Comparison of ENCODE assay signal across 23 cellular contexts in the genomic region with DNA sequence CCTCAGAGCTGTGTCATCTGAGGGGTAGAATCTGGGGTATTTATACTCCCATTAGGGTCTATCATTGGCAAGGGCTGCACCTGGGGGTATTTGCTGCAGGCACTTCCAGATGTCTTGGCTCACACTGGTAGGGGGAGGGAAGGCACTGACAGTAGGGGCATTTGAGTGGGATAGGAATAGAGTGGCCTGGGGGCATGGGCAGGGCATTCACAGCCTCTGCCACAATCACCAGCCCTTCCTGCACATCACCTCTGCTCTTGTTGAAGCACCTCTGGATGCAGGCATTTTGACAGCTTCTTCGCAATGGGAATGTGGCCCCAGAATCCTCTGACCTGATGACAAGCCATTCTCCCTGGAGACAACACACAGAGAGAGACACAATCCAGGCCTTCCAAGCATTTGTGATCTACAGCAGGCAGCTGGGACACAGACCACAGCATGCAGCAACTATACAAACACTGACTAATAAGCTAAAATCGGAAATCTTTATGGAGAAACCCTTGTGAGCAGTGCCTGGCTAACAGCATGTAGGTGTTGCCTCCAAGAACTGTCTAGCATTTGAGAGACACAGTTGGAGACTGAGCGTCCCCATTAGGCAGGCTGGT.
DNase-seq lines count a peak whose midpoint lies in the region; ATAC-seq, FAIRE-seq and TF ChIP-seq lines count a peak whose summit lies in the region.
"Had no signal": no experiment of that assay in that cellular context is flagged by ENCODE, and none has a peak within 500 bp of the region (broad histone marks: within the 10 kb centered on the region; RNA-seq: fewer than 3 reads in every experiment).

No MANE protein-coding gene starts in this region.

- H2AK5ac ChIP-seq in IMR-90 (ENCODE audit: low read depth, low read length), result no peak overlapping the region

- 0 out of 2 replicates have a peak overlapping the region, but pooled peaks have one; percentile 4 for H4K91ac ChIP-seq in IMR-90 (ENCODE audit: insufficient read depth, low read depth, low read length)

- no peaks in the 10 kb centered on the region for H3K36me3 Mint-ChIP-seq in endodermal cell (ENCODE audit: low read depth)
- H3K36me3 Mint-ChIP-seq in activated CD4-positive, alpha-beta memory T cell treated with anti-CD3 and anti-CD28 coated beads for 36 hours, result no peaks in the 10 kb centered on the region
- H3K36me3 Mint-ChIP-seq: immature natural killer cell; naive thymus-derived CD8-positive, alpha-beta T cell had no signal

- WGBS in IMR-90 (ENCODE audit: extremely low coverage in 2 of 2, insufficient read length in 1 of 2), 2 experiments, result 89% methylated on average over 2 of the region's 3 CpGs; no CpG with 5 or more reads in 1 of the 2 experiments
- 86 to 92% methylated on average over 3 of the region's 3 CpGs for WGBS in endodermal cell (ENCODE audit: insufficient coverage in 1 of 2, insufficient read length in 1 of 2), 2 experiments

- no peak overlapping the region for H4K5ac ChIP-seq in IMR-90 (ENCODE audit: low read depth, low read length)

- H3K14ac ChIP-seq in IMR-90 (replicated peaks; ENCODE audit: low read depth, low read length), result 0 out of 2 replicates have a peak overlapping the region, but pooled peaks have one; percentile 14

- peak overlapping the region; percentile 47 for H2AK9ac ChIP-seq in IMR-90 (replicated peaks; ENCODE audit: low read depth, low read length, poor library complexity)

- no peak overlapping the region for H3K4ac ChIP-seq in IMR-90 (ENCODE audit: low read depth, low read length)

- TF ChIP-seq POLR2A in IMR-90 (IDR thresholded peaks at IDR 0.05; ENCODE audit: low read depth, low read length), result no peak

- no peak overlapping the region for H3K18ac ChIP-seq in IMR-90 (ENCODE audit: low read depth, low read length)

- H3K4me3 ChIP-seq in IMR-90 (ENCODE audit: insufficient read depth, low read depth, low read length) (no peak overlapping the region), bronchial epithelial cell (ENCODE audit: low read depth, low read length) (no peak overlapping the region), endodermal cell (ENCODE audit: low read length) (no peak overlapping the region)
- H3K4me3 ChIP-seq: coronary artery, lung, SJSA1, upper lobe of right lung had no signal

- no peak overlapping the region for H2BK120ac ChIP-seq in IMR-90 (ENCODE audit: low read depth, low read length)

- H3K27ac Mint-ChIP-seq in endodermal cell, result no peak overlapping the region
- no peak overlapping the region for H3K27ac Mint-ChIP-seq in activated CD4-positive, alpha-beta memory T cell treated with anti-CD3 and anti-CD28 coated beads for 36 hours
- H3K27ac Mint-ChIP-seq: activated T-helper 2 cell treated with anti-CD3 and anti-CD28 coated beads, Interferon-gamma antibody, Interleukin-2, Interleukin-4, amounts not matched to agents 10 μg/mL and 5 μg/mL and 100 μg/mL, durations not matched to agents 14 hours and 24 hours and 36 hours; immature natural killer cell; naive thymus-derived CD8-positive, alpha-beta T cell; T-helper 2 cell treated with Interferon-gamma antibody and Interleukin-4, amounts not matched to agents 5 μg/mL and 100 μg/mL, for 36 hours had no signal

- H3K23ac ChIP-seq in IMR-90 (ENCODE audit: low read depth, low read length), result no peak overlapping the region

- H3K9ac ChIP-seq in IMR-90 (ENCODE audit: low read depth, low read length), result no peak overlapping the region
- no peak overlapping the region for H3K9ac ChIP-seq in endodermal cell (ENCODE audit: extremely low read depth, low read length, poor library complexity, severe bottlenecking)

- POLR2A ChIA-PET in IMR-90 (lab: Charles Lee; ENCODE audit: unreplicated experiment), result no interaction called here
- POLR2A ChIA-PET in activated CD4-positive, alpha-beta memory T cell treated with anti-CD3 and anti-CD28 coated beads for 36 hours (lab: Charles Lee), result no interaction called here

- H2BK5ac ChIP-seq in IMR-90 (ENCODE audit: low read depth, low read length, poor library complexity, severe bottlenecking), result no peak overlapping the region

- TF ChIP-seq CTCF in IMR-90 (conservative IDR thresholded peaks at IDR 0.05; ENCODE audit: low read depth, low read length) (no peak), bronchial epithelial cell (IDR thresholded peaks at IDR 0.05; ENCODE audit: insufficient read depth, low read length, severe bottlenecking) (no peak), endodermal cell (conservative IDR thresholded peaks at IDR 0.05) (no peak)

- H3K4me3 Mint-ChIP-seq in endodermal cell, result no peak overlapping the region
- H3K4me3 Mint-ChIP-seq in activated CD4-positive, alpha-beta memory T cell treated with anti-CD3 and anti-CD28 coated beads for 36 hours, result no peak overlapping the region
- H3K4me3 Mint-ChIP-seq: immature natural killer cell; naive thymus-derived CD8-positive, alpha-beta T cell; T-helper 2 cell treated with Interferon-gamma antibody and Interleukin-4, amounts not matched to agents 5 μg/mL and 100 μg/mL, for 36 hours had no signal

- H3K27me3 ChIP-seq in IMR-90 (ENCODE audit: control insufficient read depth, insufficient read depth, low read length) (no peaks in the 10 kb centered on the region), bronchial epithelial cell (ENCODE audit: control insufficient read depth, insufficient read depth, low read length) (no peaks in the 10 kb centered on the region), endodermal cell (ENCODE audit: control insufficient read depth, insufficient read depth, low read length, poor library complexity, severe bottlenecking) (no peaks in the 10 kb centered on the region)
- H3K27me3 ChIP-seq: SJSA1 had no signal

- FAIRE-seq in bronchial epithelial cell (lab: Jason Lieb, UNC), result peak; percentile 68

- no peaks in the 10 kb centered on the region for H3K79me1 ChIP-seq in IMR-90 (ENCODE audit: low read depth in 1 of 2, low read length in 2 of 2)

- intact Hi-C loops in IMR-90 (cut with micrococcal nuclease), result no loop called here
- intact Hi-C loops in activated CD4-positive, alpha-beta memory T cell treated with anti-CD3 and anti-CD28 coated beads for 36 hours (cut with micrococcal nuclease), result no loop called here

- H3K4me1 ChIP-seq in IMR-90 (ENCODE audit: control insufficient read depth, insufficient read depth, low read length) (peaks cover 5% of the 10 kb centered on the region; the same call in 1 of the 2 replicates), endodermal cell (ENCODE audit: control insufficient read depth, insufficient read depth, low read length) (peaks cover 6% of the 10 kb centered on the region)
- H3K4me1 ChIP-seq: SJSA1 had no signal

- H3K9me3 ChIP-seq in IMR-90 (ENCODE audit: control insufficient read depth, insufficient read depth, low read length), result no peaks in the 10 kb centered on the region
- H3K9me3 ChIP-seq in endodermal cell (ENCODE audit: control insufficient read depth, low read length), result no peaks in the 10 kb centered on the region
- H3K9me3 ChIP-seq: SJSA1, upper lobe of right lung had no signal

- peaks cover 2% of the 10 kb centered on the region for H3K27me3 Mint-ChIP-seq in endodermal cell (ENCODE audit: insufficient read depth)
- no peaks in the 10 kb centered on the region for H3K27me3 Mint-ChIP-seq in activated CD4-positive, alpha-beta memory T cell treated with anti-CD3 and anti-CD28 coated beads for 36 hours

- H3K9me1 ChIP-seq in IMR-90 (ENCODE audit: insufficient read depth, low read length), result peaks cover 11% of the 10 kb centered on the region

- no peak overlapping the region for H2BK15ac ChIP-seq in IMR-90 (ENCODE audit: low read depth, low read length)

- dilution Hi-C loops in IMR-90 (cut with HindIII; ENCODE audit: low sequenced_read_pairs, unreplicated experiment), result no loop called here

- CTCF ChIA-PET in IMR-90 (lab: Yijun Ruan, JAX), result interaction anchor here (0.8 kb wide), 1 partner anchor 182 kb away, joined by 3 read pairs; no protein-coding TSS in a partner anchor
- CTCF ChIA-PET in activated CD4-positive, alpha-beta memory T cell treated with anti-CD3 and anti-CD28 coated beads for 36 hours (lab: Charles Lee), result no interaction called here

- no peak overlapping the region for H3K4me2 ChIP-seq in IMR-90 (ENCODE audit: low read depth, low read length)

- no peak for TF ChIP-seq RAD21 in IMR-90 (IDR thresholded peaks at IDR 0.05; ENCODE audit: low read length)

- H3K9me3 Mint-ChIP-seq in endodermal cell, result no peaks in the 10 kb centered on the region
- no peaks in the 10 kb centered on the region for H3K9me3 Mint-ChIP-seq in activated CD4-positive, alpha-beta memory T cell treated with anti-CD3 and anti-CD28 coated beads for 36 hours
- H3K9me3 Mint-ChIP-seq: activated T-helper 2 cell treated with anti-CD3 and anti-CD28 coated beads, Interferon-gamma antibody, Interleukin-2, Interleukin-4, amounts not matched to agents 10 μg/mL and 5 μg/mL and 100 μg/mL, durations not matched to agents 14 hours and 24 hours and 36 hours; immature natural killer cell; T-helper 2 cell treated with Interferon-gamma antibody and Interleukin-4, amounts not matched to agents 5 μg/mL and 100 μg/mL, for 36 hours had no signal

- no peak overlapping the region for H2BK20ac ChIP-seq in IMR-90 (ENCODE audit: low read depth, low read length)

- H3K27ac ChIP-seq in IMR-90 (ENCODE audit: insufficient read depth, low read length) (no peak overlapping the region), endodermal cell (ENCODE audit: low read depth, low read length) (no peak overlapping the region)
- H3K27ac ChIP-seq: coronary artery, SJSA1, upper lobe of right lung had no signal

- H3K36me3 ChIP-seq in IMR-90 (ENCODE audit: control insufficient read depth, insufficient read depth, low read length) (no peaks in the 10 kb centered on the region), bronchial epithelial cell (ENCODE audit: control insufficient read depth, insufficient read depth, low read length) (no peaks in the 10 kb centered on the region), endodermal cell (ENCODE audit: control insufficient read depth, insufficient read depth, low read length) (no peaks in the 10 kb centered on the region)
- H3K36me3 ChIP-seq: SJSA1, upper lobe of right lung had no signal

- DNase-seq in AG08396 (ENCODE audit: low spot score) (peak; percentile 39), IMR-90 (peak; percentile 49), bronchial epithelial cell (ENCODE audit: low read depth) (peak; percentile 30), non-pigmented ciliary epithelial cell (ENCODE audit: low read depth) (peak; percentile 6), endodermal cell (no peak), AML-193 (lab: John Stamatoyannopoulos, UW) (no peak), ACHN (no peak)
- no peak for DNase-seq in activated CD4-positive, alpha-beta memory T cell treated with anti-CD3 and anti-CD28 coated beads for 36 hours
- DNase-seq: GDM1; GOT3; immature natural killer cell; MV-4-11; naive thymus-derived CD8-positive, alpha-beta T cell; NCI-H2081 treated with DMSO at 0.1 percent for 48 hours; NCI-H524; OCI-M1; stimulated activated naive CD4-positive, alpha-beta T cell treated with Interleukin-2 at 50 U/mL for 16 hours; upper lobe of right lung had no signal

- H4K20me1 ChIP-seq in IMR-90 (ENCODE audit: insufficient read depth, low read length), result no peaks in the 10 kb centered on the region

- peaks cover 20% of the 10 kb centered on the region for H3K4me1 Mint-ChIP-seq in endodermal cell
- H3K4me1 Mint-ChIP-seq in activated CD4-positive, alpha-beta memory T cell treated with anti-CD3 and anti-CD28 coated beads for 36 hours (ENCODE audit: low read depth), result no peaks in the 10 kb centered on the region
- H3K4me1 Mint-ChIP-seq: immature natural killer cell had no signal

- H4K8ac ChIP-seq in IMR-90 (ENCODE audit: low read depth in 2 of 2, low read length in 2 of 2), result 0 out of 4 replicates have a peak overlapping the region, but pooled peaks of 1 of the 2 experiments have one; percentile 12

- no peak overlapping the region for H3K56ac ChIP-seq in IMR-90 (ENCODE audit: extremely low read depth, insufficient read depth, low read length)

- ATAC-seq in IMR-90 (ENCODE audit: low read depth), result peak; percentile 30
- ATAC-seq: naive thymus-derived CD8-positive, alpha-beta T cell; upper lobe of right lung had no signal

- no TSS peak for BruUV-seq in IMR-90 (replicated peaks; lab: Mats Ljungman, UMichigan)

- H2AFZ ChIP-seq in IMR-90 (replicated peaks; ENCODE audit: low read length, poor library complexity), result no peak overlapping the region

- in situ Hi-C loops in IMR-90 (cut with MboI; ENCODE audit: low sequenced_read_pairs) (no loop called here), ACHN (cut with HindIII; ENCODE audit: low pct_ligation_motif_present, low pct_unique_long_range_greater_than_20kb, low sequenced_read_pairs) (no loop called here)

Comparison
In these comparisons a context has a peak if more than half of its experiments do, and no peak if none do; other contexts are left out.
1. DNase-seq: peak in AG08396 (single experiment), IMR-90 (single experiment), bronchial epithelial cell (single experiment) and non-pigmented ciliary epithelial cell (single experiment); none in endodermal cell (single experiment), AML-193 (0 of 2), activated CD4-positive, alpha-beta memory T cell treated with anti-CD3 and anti-CD28 coated beads for 36 hours (single experiment) and ACHN (single experiment).